ENCODE assay signal across 33 cellular contexts in genomic region chr4:142532054-142532453, GRCh38.
"Had no signal": no experiment of that assay in that cellular context is flagged by ENCODE, and none has a peak within 500 bp of the region (broad histone marks: within the 10 kb centered on the region; RNA-seq: fewer than 3 reads in every experiment).

No MANE protein-coding gene starts in this region.

- DNase-seq: colonic mucosa; effector CD8-positive, alpha-beta T cell; endodermal cell; foreskin keratinocyte; heart left ventricle; kidney glomerular epithelial cell; left colon; left ventricle myocardium inferior; lower lobe of right lung; natural killer cell; nucleus accumbens; stimulated activated CD4-positive, alpha-beta T cell treated with anti-CD3 and anti-CD28 coated beads, Interleukin-12 subunit alpha, Interleukin-12 subunit beta, amount 100 ng/mL, for 4 hours; stimulated activated CD4-positive, alpha-beta T cell treated with anti-CD3 and anti-CD28 coated beads, Interleukin-1b, Interleukin-23, amount 100 ng/mL, for 48 hours; stimulated activated CD4-positive, alpha-beta T cell treated with anti-CD3 and anti-CD28 coated beads, Interleukin-4, amount 100 ng/mL, for 1 hour; stimulated activated CD8-positive, alpha-beta memory T cell treated with anti-CD3 and anti-CD28 coated beads, Interleukin-4, amount 100 ng/mL, for 48 hours; stimulated activated naive CD4-positive, alpha-beta T cell; stimulated activated naive CD8-positive, alpha-beta T cell treated with anti-CD3 and anti-CD28 coated beads, Interleukin-15, amount 100 ng/mL, for 72 hours; transverse colon; upper lobe of right lung; uterus had no signal

- ATAC-seq: esophagus mucosa; foreskin keratinocyte; gastroesophageal sphincter; heart left ventricle; left colon; lower lobe of right lung; natural killer cell; sciatic nerve; stimulated activated naive CD8-positive, alpha-beta T cell treated with anti-CD3 and anti-CD28 coated beads, Interleukin-15, amount 100 ng/mL, for 72 hours; upper lobe of right lung had no signal

- H3K9ac ChIP-seq: neural progenitor cell had no signal

- H3K27ac ChIP-seq: colonic mucosa, epithelial cell of prostate, foreskin keratinocyte, gastroesophageal sphincter, heart left ventricle, hepatocyte, left ventricle myocardium inferior, lower lobe of right lung, neural progenitor cell, prostate gland, right atrium auricular region, suprapubic skin, transverse colon, upper lobe of right lung, uterus had no signal

- H3K27ac Mint-ChIP-seq: dendritic cell treated with granulocyte-macrophage colony-stimulating factor and Interleukin-4, amounts not matched to agents 40 ng/mL and 50 ng/mL, for 4 days; endodermal cell; memory B cell; natural killer cell; neural progenitor cell; stimulated activated naive CD8-positive, alpha-beta T cell treated with anti-CD3 and anti-CD28 coated beads, Interleukin-15, amount 100 ng/mL, for 72 hours had no signal

- H3K4me1 ChIP-seq: colonic mucosa, gastroesophageal sphincter, lower lobe of right lung, neural progenitor cell, prostate gland, right atrium auricular region, suprapubic skin, transverse colon, upper lobe of right lung, uterus had no signal

- FAIRE-seq: islet of Langerhans had no signal

- H3K4me3 Mint-ChIP-seq: dendritic cell treated with granulocyte-macrophage colony-stimulating factor and Interleukin-4, amounts not matched to agents 40 ng/mL and 50 ng/mL, for 4 days; endodermal cell; memory B cell; natural killer cell; neural progenitor cell; stimulated activated naive CD8-positive, alpha-beta T cell treated with anti-CD3 and anti-CD28 coated beads, Interleukin-15, amount 100 ng/mL, for 72 hours had no signal

- H3K4me3 ChIP-seq: colonic mucosa, gastroesophageal sphincter, heart left ventricle, hepatocyte, left ventricle myocardium inferior, lower lobe of right lung, neural progenitor cell, prostate gland, right atrium auricular region, smooth muscle cell, suprapubic skin, transverse colon, upper lobe of right lung, uterus had no signal

- H3K4me2 ChIP-seq: hepatocyte, neural progenitor cell, smooth muscle cell had no signal

- H3K9me3 ChIP-seq: colonic mucosa, gastroesophageal sphincter, lower lobe of right lung, prostate gland, right atrium auricular region, suprapubic skin, transverse colon, upper lobe of right lung, uterus had no signal

- H3K36me3 ChIP-seq: colonic mucosa, gastroesophageal sphincter, heart left ventricle, left ventricle myocardium inferior, lower lobe of right lung, neural progenitor cell, prostate gland, right atrium auricular region, suprapubic skin, transverse colon, upper lobe of right lung, uterus had no signal

- H3K36me3 Mint-ChIP-seq: memory B cell, natural killer cell, neural progenitor cell had no signal

- H3K4me1 Mint-ChIP-seq: endodermal cell, memory B cell, natural killer cell had no signal

- H3K9me3 Mint-ChIP-seq: dendritic cell treated with granulocyte-macrophage colony-stimulating factor and Interleukin-4, amounts not matched to agents 40 ng/mL and 50 ng/mL, for 4 days; memory B cell; neural progenitor cell; stimulated activated naive CD8-positive, alpha-beta T cell treated with anti-CD3 and anti-CD28 coated beads, Interleukin-15, amount 100 ng/mL, for 72 hours had no signal

- H3K79me2 ChIP-seq: hepatocyte had no signal

- H3K27me3 Mint-ChIP-seq: dendritic cell treated with granulocyte-macrophage colony-stimulating factor and Interleukin-4, amounts not matched to agents 40 ng/mL and 50 ng/mL, for 4 days; memory B cell; stimulated activated naive CD8-positive, alpha-beta T cell treated with anti-CD3 and anti-CD28 coated beads, Interleukin-15, amount 100 ng/mL, for 72 hours had no signal

- H3K27me3 ChIP-seq: colonic mucosa, foreskin keratinocyte, gastroesophageal sphincter, heart left ventricle, hepatocyte, neural progenitor cell, right atrium auricular region, suprapubic skin, transverse colon, upper lobe of right lung, uterus had no signal

- H2AFZ ChIP-seq: hepatocyte, neural progenitor cell had no signal
